In genomic region chr4:57109847-57110634, GRCh38 we compare ENCODE assay signal across 8 cellular contexts. TPM values are rescaled to one million over a fixed set of nuclear protein-coding genes. Genes with fewer than 3 reads are reported as not detected.
DNase-seq lines count a peak whose midpoint lies in the region; ATAC-seq, FAIRE-seq and TF ChIP-seq lines count a peak whose summit lies in the region.

Gene IGFBP7, minus strand, starts transcription at chr4:57110385. Its CDS starts 34 bp downstream, at chr4:57110351.

- CTCF ChIA-PET in H1 (lab: Charles Lee; ENCODE audit: partially characterized antibody): interaction anchor here (1.2 kb wide), 1 partner anchor 72 kb away, joined by 6 read pairs; no protein-coding TSS in a partner anchor

- peaks cover 3% of the 10 kb centered on the region; the same call in 1 of the 2 replicates for H3K4me1 ChIP-seq in SJCRH30
- H3K4me1 ChIP-seq in H1 (replicated peaks in 1 of 4; ENCODE audit: control insufficient read depth in 3 of 4, insufficient read depth in 4 of 4, low read length in 3 of 4): peaks cover 0 to 5% (median 2%) of the 10 kb centered on the region in 4 experiments; a peak in 5 of 7 replicates
- H3K4me1 ChIP-seq in lower lobe of right lung: peaks cover 28% of the 10 kb centered on the region
- peaks cover 20% of the 10 kb centered on the region for H3K4me1 ChIP-seq in suprapubic skin

- no peak for TF ChIP-seq RAD21 in H1 (IDR thresholded peaks at IDR 0.05 in 1 of 2, conservative IDR thresholded peaks at IDR 0.05 in 1 of 2; ENCODE audit: low read depth in 2 of 2, low read length in 2 of 2)

- peaks cover 17% of the 10 kb centered on the region; the same call in 1 of the 2 replicates for H3K23me2 ChIP-seq in H1 (ENCODE audit: low read depth, low read length)

- H2BK120ac ChIP-seq in H1 (replicated peaks; ENCODE audit: low read depth, low read length): no peak within 1 kb of the TSS

- no peak within 1 kb of the TSS for H3K14ac ChIP-seq in H1 (ENCODE audit: insufficient read length)

- 0 out of 2 replicates have a peak, but pooled peaks cover 2% of the 10 kb centered on the region for H3K9me3 ChIP-seq in SJCRH30 (replicated peaks)
- H3K9me3 ChIP-seq in H1 (ENCODE audit: insufficient read depth in 2 of 2, low read depth in 1 of 2, low read length in 1 of 2): no peaks in the 10 kb centered on the region
- H3K9me3 ChIP-seq in lower lobe of right lung: no peaks in the 10 kb centered on the region
- H3K9me3 ChIP-seq in suprapubic skin: no peaks in the 10 kb centered on the region

- no peak within 1 kb of the TSS; the same call in 1 of the 2 replicates for H3K18ac ChIP-seq in H1 (ENCODE audit: extremely low read depth, low read length)

- peak within 1 kb of the TSS; percentile 95 for H2AFZ ChIP-seq in H1 (ENCODE audit: low read length)

- peak within 1 kb of the TSS; percentile 76 for H4K91ac ChIP-seq in H1 (replicated peaks; ENCODE audit: insufficient read length, low read length)

- no peak within 1 kb of the TSS for H2BK12ac ChIP-seq in H1 (ENCODE audit: low read depth, low read length)

- intact Hi-C loops in lower lobe of right lung (cut with DNase I): no loop called here

- H3K27me3 ChIP-seq in SJCRH30 (no peaks in the 10 kb centered on the region; the same call in 1 of the 2 replicates), H1 (replicated peaks in 1 of 4; ENCODE audit: control insufficient read depth in 3 of 4, extremely low read depth in 1 of 4, insufficient read depth in 3 of 4, low read length in 3 of 4) (peaks cover 12 to 42% (median 29%) of the 10 kb centered on the region in 4 experiments), lower lobe of right lung (ENCODE audit: low read depth) (no peaks in the 10 kb centered on the region), suprapubic skin (no peaks in the 10 kb centered on the region)

- no peaks in the 10 kb centered on the region for H4K20me1 ChIP-seq in H1 (replicated peaks in 1 of 2; ENCODE audit: control insufficient read depth in 1 of 2, insufficient read depth in 2 of 2, low read length in 2 of 2)

- 4% methylated on average over 27 of the region's 101 CpGs; no CpG with 5 or more reads in 1 of the 2 experiments for WGBS in H1 (ENCODE audit: extremely low coverage in 1 of 2, insufficient coverage in 1 of 2, insufficient read length in 1 of 2, insufficient replicate concordance in 2 of 2, low coverage in 1 of 2, low lambda C conversion rate in 2 of 2, missing lambda C conversion rate in 1 of 2), 2 experiments
- WGBS in suprapubic skin: under 1% methylated on average over 43 of the region's 101 CpGs

- H2BK20ac ChIP-seq in H1 (ENCODE audit: low read length): no peak within 1 kb of the TSS

- peak within 1 kb of the TSS; percentile 77 to 98 for H3K4me2 ChIP-seq in H1 (ENCODE audit: insufficient read depth in 1 of 2, low read depth in 2 of 2, low read length in 2 of 2)

- H3K4me3 ChIP-seq in SJCRH30 (peak within 1 kb of the TSS; percentile 63), H1 (ENCODE audit: extremely low read depth in 1 of 4, insufficient read depth in 2 of 4, low read depth in 3 of 4, low read length in 4 of 4) (peak within 1 kb of the TSS; percentile 41 to 72 (median 49)), lower lobe of right lung (peak within 1 kb of the TSS; percentile 83), suprapubic skin (peak within 1 kb of the TSS; percentile 70)

- no peak within 1 kb of the TSS for H3K23ac ChIP-seq in H1 (ENCODE audit: insufficient read length)

- peak within 1 kb of the TSS; percentile 29; the same call in 1 of the 2 replicates for H2BK15ac ChIP-seq in H1 (ENCODE audit: low read length)

- DNase-seq in NCI-H146 (lab: John Stamatoyannopoulos, UW) (peak; percentile 45), NCI-H146 treated with DMSO at 0.1 percent for 48 hours (lab: John Stamatoyannopoulos, UW; ENCODE audit: unreplicated experiment) (no peak), SJCRH30 (no peak), H1 (ENCODE audit: low read depth in 1 of 2, low spot score in 2 of 2) (peak in 1 of 2 experiments; percentile 59), lower lobe of right lung (peak; percentile 74), suprapubic skin (ENCODE audit: low spot score in 2 of 2) (peak in 1 of 2 donors; percentile 65)

- no peak for TF ChIP-seq POLR2A in H1 (IDR thresholded peaks at IDR 0.05; ENCODE audit: control extremely low read depth in 1 of 2, low read depth in 2 of 2, low read length in 2 of 2)
- peak in 1 of 2 donors; percentile 59 for TF ChIP-seq POLR2A in suprapubic skin (IDR thresholded peaks at IDR 0.05)

- no peak within 1 kb of the TSS for H3K56ac ChIP-seq in H1 (replicated peaks; ENCODE audit: insufficient read length, low read depth, low read length)

- H2AK5ac ChIP-seq in H1 (ENCODE audit: low read depth, low read length): no peak within 1 kb of the TSS

- H4K8ac ChIP-seq in H1 (ENCODE audit: extremely low read depth, insufficient read depth, low read length): peak within 1 kb of the TSS; percentile 88; the same call in 1 of the 2 replicates

- no peaks in the 10 kb centered on the region for H3K79me1 ChIP-seq in H1 (ENCODE audit: low read depth, low read length)

- POLR2A ChIA-PET in H1 (lab: Charles Lee; ENCODE audit: partially characterized antibody): interaction anchor here (1.3 kb wide), 1 partner anchor 9 kb away, joined by 4 read pairs; no protein-coding TSS in a partner anchor

- H2BK5ac ChIP-seq in H1 (ENCODE audit: low read depth, low read length): no peak within 1 kb of the TSS

- H3K36me3 ChIP-seq in SJCRH30 (no peaks in the 10 kb centered on the region), H1 (ENCODE audit: control insufficient read depth in 2 of 4, insufficient read depth in 4 of 4, low read length in 3 of 4) (peaks cover 0 to 4% (median 0%) of the 10 kb centered on the region in 4 experiments; a peak in 1 of 8 replicates), lower lobe of right lung (no peaks in the 10 kb centered on the region), suprapubic skin (no peaks in the 10 kb centered on the region)

- no peak for TF ChIP-seq CTCF in H1 (IDR thresholded peaks at IDR 0.05; ENCODE audit: control extremely low read depth in 1 of 3, insufficient read depth in 1 of 3, low read depth in 1 of 3, low read length in 3 of 3)
- no peak for TF ChIP-seq CTCF in lower lobe of right lung (IDR thresholded peaks at IDR 0.05)
- no peak for TF ChIP-seq CTCF in suprapubic skin (IDR thresholded peaks at IDR 0.05)

- peak within 1 kb of the TSS; percentile 14; the same call in 1 of the 2 replicates for H3K27ac ChIP-seq in SJCRH30
- H3K27ac ChIP-seq in H1 (ENCODE audit: low read depth, low read length): no peak within 1 kb of the TSS
- H3K27ac ChIP-seq in lower lobe of right lung: peak within 1 kb of the TSS; percentile 90
- peak within 1 kb of the TSS; percentile 94 for H3K27ac ChIP-seq in suprapubic skin

- no peak for FAIRE-seq in H1 (lab: Jason Lieb, UNC)

- ATAC-seq in HG02759 (IDR thresholded peaks at IDR 0.05; ENCODE audit: unreplicated experiment) (peak; percentile 50), lower lobe of right lung (peak; percentile 93 to 95), GM21825 (IDR thresholded peaks at IDR 0.05; ENCODE audit: unreplicated experiment) (no peak)

- TF ChIP-seq EP300 in H1 (IDR thresholded peaks at IDR 0.05; ENCODE audit: borderline replicate concordance in 1 of 2, low read depth in 2 of 2, low read length in 2 of 2): no peak
- TF ChIP-seq EP300 in suprapubic skin (IDR thresholded peaks at IDR 0.05): no peak

- no peak within 1 kb of the TSS for H4K5ac ChIP-seq in H1 (ENCODE audit: insufficient read length, low read depth, low read length)

- H3K79me2 ChIP-seq in H1 (ENCODE audit: control insufficient read depth in 1 of 2, insufficient read depth in 2 of 2, low read length in 2 of 2): no peaks in the 10 kb centered on the region

- H3K9ac ChIP-seq in H1 (replicated peaks in 1 of 4; ENCODE audit: extremely low read depth in 1 of 4, low read depth in 3 of 4, low read length in 3 of 4): no peak within 1 kb of the TSS

- no peak within 1 kb of the TSS for H3K4ac ChIP-seq in H1 (replicated peaks; ENCODE audit: insufficient read length, low read depth, low read length)

TF ChIP-seq in H1, 55 proteins besides CTCF, POLR2A, EP300 and RAD21 (continues in another document):
- TF ChIP-seq SUZ12 (IDR thresholded peaks at IDR 0.05; ENCODE audit: low read length) (peak; percentile 87), ATF2 (IDR thresholded peaks at IDR 0.05; ENCODE audit: low read length) (no peak), RNF2 (IDR thresholded peaks at IDR 0.05; ENCODE audit: borderline replicate concordance, low read depth, low read length, missing control alignments, poor library complexity, severe bottlenecking) (peak; percentile 35), FOSL1 (IDR thresholded peaks at IDR 0.05; ENCODE audit: insufficient read depth, low read depth, low read length) (no peak), EZH2 (IDR thresholded peaks at IDR 0.05; ENCODE audit: low read depth, low read length, severe bottlenecking) (peak; percentile 83), KDM4A (IDR thresholded peaks at IDR 0.05; ENCODE audit: low read depth, low read length, severe bottlenecking) (peak; percentile 98), HDAC6 (IDR thresholded peaks at IDR 0.05; ENCODE audit: low read depth, low read length) (no peak), HDAC2 (IDR thresholded peaks at IDR 0.05; ENCODE audit: borderline replicate concordance in 1 of 2, low read depth in 2 of 2, low read length in 2 of 2) (0 out of 4 replicates have a peak, but pooled peaks of 1 of the 2 experiments have one; percentile 44), GTF2F1 (IDR thresholded peaks at IDR 0.05; ENCODE audit: borderline replicate concordance, low read depth, low read length) (no peak)

RNA-seq across cellular contexts. Expression of gene IGFBP7, which starts in this region (rescaled TPM):
- total RNA-seq in SJCRH30 (2014; rRNA removed; shearing (Covaris generic)): 1.8 and 2.3 TPM in 2 replicates
- total RNA-seq in H1 (2021; fragmentation: NEBNext Ultra II Directional; extraction: Animal tissue kit (Norgen Biotek cat#: 25700)): 0.48 and 0.55 TPM in 2 replicates
- polyA plus RNA-seq in H1 (2011; rRNA removed): 0.17 and 0.25 TPM in 2 replicates
- polyA plus RNA-seq in H1 (2011; cell fraction: cytosol; rRNA removed): 0.31 TPM
- polyA plus RNA-seq in H1 (2011; cell fraction: nucleus; rRNA removed): 0.23 TPM
- polyA plus RNA-seq in H1 (2012, experiment 1 of 2): 0.13 to 1.2 TPM (median 0.37 TPM) in 4 replicates
- 0.84 TPM for polyA plus RNA-seq in H1 (2012, experiment 2 of 2)
- polyA plus RNA-seq in H1 (2013, experiment 1 of 2): 3.8 TPM
- 5.5 TPM for polyA plus RNA-seq in H1 (2013, experiment 2 of 2)
- polyA minus RNA-seq in H1 (2011; rRNA and poly(A)+ RNA removed): not detected in 2 replicates
- polyA minus RNA-seq in H1 (2011; cell fraction: cytosol; rRNA and poly(A)+ RNA removed): not detected
- 0.70 TPM for polyA minus RNA-seq in H1 (2011; cell fraction: nucleus; rRNA and poly(A)+ RNA removed)
- total RNA-seq in lower lobe of right lung (322 TPM), suprapubic skin (100 to 1,000 TPM in 3 of 4 donors, 10 to 100 TPM in 1; 85.3 to 152 (median 125) TPM)

Comparison
In these comparisons a context has a peak if more than half of its experiments do, and no peak if none do; other contexts are left out.
1. RNA of gene IGFBP7 (total RNA-seq): 322 TPM in lower lobe of right lung (single experiment) and 85.3 to 152 TPM in suprapubic skin; 1.8 to 2.3 TPM in SJCRH30 and 0.48 to 0.55 TPM in H1; every median in the first group is over 10 times any median in the second.
2. DNase-seq: peak in NCI-H146 (single experiment) and lower lobe of right lung (single experiment); none in NCI-H146 treated with DMSO at 0.1 percent for 48 hours (single experiment) and SJCRH30 (0 of 2).
3. Peak in every context shown above with its lines, with median percentiles within 50 percentile points of each other: H3K4me3 ChIP-seq.